8 cellular contexts compared by ENCODE assay signal in genomic region chr2:161415041-161415440, GRCh38. TPM values are rescaled to one million over a fixed set of nuclear protein-coding genes. Genes with fewer than 3 reads are reported as not detected.
DNase-seq lines count a peak whose midpoint lies in the region; ATAC-seq and TF ChIP-seq lines count a peak whose summit lies in the region.

No MANE protein-coding gene starts in this region.

- DNase-seq in AG04450 (ENCODE audit: low read depth, low spot score) (no peak), left lung (no peak), vagina (ENCODE audit: extremely low spot score in 2 of 2) (no peak), middle frontal gyrus (ENCODE audit: extremely low spot score, low spot score) (no peak), SW 1271 (lab: John Stamatoyannopoulos, UW) (no peak)
- peak; percentile 34 to 40 for DNase-seq in activated T-cell treated with anti-CD3 and anti-CD28 coated beads, Interleukin-2, amount 50 U/mL, for 48 hours

- H3K4me3 ChIP-seq in AG04450 (ENCODE audit: low read depth, low read length) (peak overlapping the region; percentile 57), left lung (peak overlapping the region; percentile 21 to 32), vagina (peak overlapping the region; percentile 31 to 43)

- intact Hi-C loops in left lung (cut with DNase I) (no loop called here), vagina (cut with DNase I) (no loop called here)

- POLR2A ChIA-PET in AG04450 (lab: Yijun Ruan, JAX) = interaction anchor here (0.5 kb wide), 1 partner anchor 1192 kb away, joined by 3 read pairs; no protein-coding TSS in a partner anchor

- peaks cover 6% of the 10 kb centered on the region; the same call in 1 of the 2 replicates for H3K9me3 ChIP-seq in AG04450 (ENCODE audit: control insufficient read depth, insufficient read depth, low read length)
- H3K9me3 ChIP-seq in left lung = no peaks in the 10 kb centered on the region
- H3K9me3 ChIP-seq in vagina = no peaks in the 10 kb centered on the region

- TF ChIP-seq POLR2A in vagina (IDR thresholded peaks at IDR 0.05) = no peak

- ATAC-seq in GM18511 (IDR thresholded peaks at IDR 0.05; ENCODE audit: unreplicated experiment) = peak; percentile 37
- ATAC-seq in HG03460 (IDR thresholded peaks at IDR 0.05; ENCODE audit: unreplicated experiment) = peak; percentile 29
- peak; percentile 15 for ATAC-seq in left lung

- H3K27me3 ChIP-seq in AG04450 (ENCODE audit: control insufficient read depth, insufficient read depth, low read length) (peaks cover 55% of the 10 kb centered on the region), left lung (peaks cover 62 to 73% of the 10 kb centered on the region in 2 donors), vagina (peaks cover 7% of the 10 kb centered on the region)

- H3K27ac ChIP-seq in AG04450 (ENCODE audit: low read depth, low read length) (no peak overlapping the region), left lung (no peak overlapping the region), vagina (no peak overlapping the region)

- H3K4me1 ChIP-seq in left lung (peaks cover 11 to 40% of the 10 kb centered on the region in 2 donors), vagina (peaks cover 46% of the 10 kb centered on the region)

- TF ChIP-seq CTCF in AG04450 (IDR thresholded peaks at IDR 0.05; ENCODE audit: low read depth, low read length) (no peak), left lung (IDR thresholded peaks at IDR 0.05) (no peak), vagina (IDR thresholded peaks at IDR 0.05) (no peak)

- peaks cover 0 to 6% of the 10 kb centered on the region in 2 donors for H3K36me3 ChIP-seq in left lung
- H3K36me3 ChIP-seq in vagina = no peaks in the 10 kb centered on the region

- CTCF ChIA-PET in AG04450 (lab: Charles Lee) = no interaction called here

RNA-seq across cellular contexts. Expression of gene TBR1, which starts 1.1 kb away (rescaled TPM):
- not detected in 2 replicates for polyA plus RNA-seq in AG04450 (2011; rRNA removed)
- polyA minus RNA-seq in AG04450 (2011; rRNA and poly(A)+ RNA removed) = 0.04 TPM in 1 of 2 replicates, not detected in the other
- total RNA-seq in left lung (under 1 TPM in 1 of 2 donors, not detected in 1; 0.08 TPM), vagina (not detected)

Comparison
In these comparisons a context has a peak if more than half of its experiments do, and no peak if none do; other contexts are left out.
1. DNase-seq: peak in activated T-cell treated with anti-CD3 and anti-CD28 coated beads, Interleukin-2, amount 50 U/mL, for 48 hours (2 of 2); none in AG04450 (single experiment), left lung (0 of 2), vagina (0 of 2), middle frontal gyrus (single experiment) and SW 1271 (0 of 2).
2. Peak in every context shown above with its lines, with median percentiles within 50 percentile points of each other: H3K4me3 ChIP-seq and ATAC-seq.